Comparison of ENCODE assay signal across 17 cellular contexts in genomic region chr11:8711895-8712442, GRCh38.
"Had no signal": no experiment of that assay in that cellular context is flagged by ENCODE, and none has a peak within 500 bp of the region (broad histone marks: within the 10 kb centered on the region; RNA-seq: fewer than 3 reads in every experiment).

No MANE protein-coding gene starts in this region.

- H3K4me2 ChIP-seq: smooth muscle cell had no signal

- H3K36me3 Mint-ChIP-seq: activated naive CD4-positive, alpha-beta T cell treated with anti-CD3 and anti-CD28 coated beads, Interleukin-2, amount 10 ng/mL, durations not matched to agents 7 days and 5 days; natural killer cell had no signal

- H3K4me3 ChIP-seq: ascending aorta, cardiac muscle cell, dorsolateral prefrontal cortex, left lung, smooth muscle cell, suprapubic skin had no signal

- H3K27ac ChIP-seq: cardiac muscle cell, left lung, suprapubic skin had no signal

- H3K27ac Mint-ChIP-seq: activated naive CD4-positive, alpha-beta T cell treated with anti-CD3 and anti-CD28 coated beads, Interleukin-2, amount 10 ng/mL, durations not matched to agents 7 days and 5 days; natural killer cell had no signal

- H3K27me3 ChIP-seq: ascending aorta, cardiac muscle cell, dorsolateral prefrontal cortex, left lung, suprapubic skin had no signal

- H3K9me3 ChIP-seq: ascending aorta, left lung, suprapubic skin had no signal

- FAIRE-seq: keratinocyte had no signal

- ATAC-seq: left lung, natural killer cell, right cardiac atrium had no signal

- DNase-seq: activated CD4-positive, alpha-beta T cell treated with anti-CD3 and anti-CD28 coated beads, Interleukin-2, amount 50 U/mL, for 1 hour; activated CD4-positive, CD25-positive, alpha-beta regulatory T cell; activated naive CD4-positive, alpha-beta T cell treated with anti-CD3 and anti-CD28 coated beads, Interleukin-2, amount 10 ng/mL, durations not matched to agents 7 days and 5 days; activated T-cell treated with anti-CD3 and anti-CD28 coated beads for 4 hours; dorsolateral prefrontal cortex; hippocampal formation; left lung; natural killer cell; right cardiac atrium; stimulated activated CD4-positive, alpha-beta T cell treated with anti-CD3 and anti-CD28 coated beads, Interleukin-4, amount 100 ng/mL, for 4 hours; stimulated activated CD8-positive, alpha-beta memory T cell treated with anti-CD3 and anti-CD28 coated beads, Interleukin-4, amount 100 ng/mL, for 48 hours; stimulated activated naive CD4-positive, alpha-beta T cell treated with Interleukin-2 at 50 U/mL for 16 hours had no signal

- H3K4me3 Mint-ChIP-seq: activated naive CD4-positive, alpha-beta T cell treated with anti-CD3 and anti-CD28 coated beads, Interleukin-2, amount 10 ng/mL, durations not matched to agents 7 days and 5 days; natural killer cell had no signal

- H3K4me1 Mint-ChIP-seq: activated naive CD4-positive, alpha-beta T cell treated with anti-CD3 and anti-CD28 coated beads, Interleukin-2, amount 10 ng/mL, durations not matched to agents 7 days and 5 days; natural killer cell had no signal
